24 cellular contexts compared by ENCODE assay signal in the genomic region with DNA sequence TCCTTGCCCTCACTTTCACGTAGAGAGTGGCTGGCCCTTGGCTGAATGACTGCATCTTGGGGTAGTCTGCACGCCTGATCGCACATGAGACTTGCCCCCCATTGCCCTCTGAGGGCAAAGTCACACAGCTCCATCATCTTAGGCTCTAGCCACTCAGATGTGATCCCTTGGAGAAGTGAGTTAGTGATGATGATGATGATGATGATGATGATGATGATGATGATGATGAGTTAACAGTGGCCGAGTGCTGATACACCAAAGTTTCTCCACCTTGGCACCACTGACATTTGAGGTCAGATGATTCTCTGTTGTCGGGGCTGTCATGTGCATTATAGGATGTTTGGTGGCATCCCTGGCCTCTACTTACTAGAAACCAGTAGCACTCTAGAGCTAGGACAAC.
"Had no signal": no experiment of that assay in that cellular context is flagged by ENCODE, and none has a peak within 500 bp of the region (broad histone marks: within the 10 kb centered on the region; RNA-seq: fewer than 3 reads in every experiment).

No MANE protein-coding gene starts in this region.

- H3K36me3 ChIP-seq: prostate gland, vagina had no signal

- H3K4me1 ChIP-seq: prostate gland, suprapubic skin, vagina had no signal

- FAIRE-seq: endothelial cell of umbilical vein had no signal

- H3K4me3 ChIP-seq: coronary artery, esophagus muscularis mucosa, gastroesophageal sphincter, heart left ventricle, left ventricle myocardium inferior, prostate gland, right atrium auricular region, suprapubic skin, vagina had no signal

- H3K4me3 Mint-ChIP-seq: brain; stimulated activated naive CD8-positive, alpha-beta T cell treated with anti-CD3 and anti-CD28 coated beads, Interleukin-15, Interleukin-2, amounts not matched to agents 100 ng/mL and 50 ng/mL, for 24 hours; T-helper 2 cell treated with Interferon-gamma antibody and Interleukin-4, amounts not matched to agents 5 μg/mL and 100 μg/mL, for 36 hours; WTC11 had no signal

- H3K27me3 ChIP-seq: gastroesophageal sphincter, heart left ventricle, right atrium auricular region, vagina had no signal

- H3K27ac Mint-ChIP-seq: WTC11 had no signal

- DNase-seq: activated CD4-positive, alpha-beta T cell treated with anti-CD3 and anti-CD28 coated beads for 4 hours; activated CD8-positive, alpha-beta memory T cell treated with anti-CD3 and anti-CD28 coated beads for 24 hours; activated CD8-positive, alpha-beta memory T cell treated with anti-CD3 and anti-CD28 coated beads, Interleukin-2, amount 50 U/mL, for 48 hours; anterior cingulate cortex; caudate nucleus; effector CD4-positive, alpha-beta T cell; heart left ventricle; left ventricle myocardium inferior; mammary epithelial cell; midbrain; stimulated activated CD4-positive, alpha-beta T cell treated with anti-CD3 and anti-CD28 coated beads, Interleukin-2, amount 100 ng/mL, for 24 hours; trophoblast cell had no signal

- H3K27me3 Mint-ChIP-seq: brain; stimulated activated naive CD8-positive, alpha-beta T cell treated with anti-CD3 and anti-CD28 coated beads, Interleukin-15, Interleukin-2, amounts not matched to agents 100 ng/mL and 50 ng/mL, for 24 hours had no signal

- H3K36me3 Mint-ChIP-seq: WTC11 had no signal

- H3K27ac ChIP-seq: coronary artery, esophagus muscularis mucosa, gastroesophageal sphincter, heart left ventricle, left ventricle myocardium inferior, prostate gland, right atrium auricular region, suprapubic skin, vagina had no signal

- H3K9me3 ChIP-seq: esophagus muscularis mucosa, gastroesophageal sphincter, heart left ventricle, left ventricle myocardium inferior, prostate gland, right atrium auricular region, suprapubic skin, vagina had no signal

- H3K9me3 Mint-ChIP-seq: brain; stimulated activated naive CD8-positive, alpha-beta T cell treated with anti-CD3 and anti-CD28 coated beads, Interleukin-15, Interleukin-2, amounts not matched to agents 100 ng/mL and 50 ng/mL, for 24 hours; T-helper 2 cell treated with Interferon-gamma antibody and Interleukin-4, amounts not matched to agents 5 μg/mL and 100 μg/mL, for 36 hours; WTC11 had no signal
